Comparison of ENCODE assay signal across 9 cellular contexts in the genomic region with DNA sequence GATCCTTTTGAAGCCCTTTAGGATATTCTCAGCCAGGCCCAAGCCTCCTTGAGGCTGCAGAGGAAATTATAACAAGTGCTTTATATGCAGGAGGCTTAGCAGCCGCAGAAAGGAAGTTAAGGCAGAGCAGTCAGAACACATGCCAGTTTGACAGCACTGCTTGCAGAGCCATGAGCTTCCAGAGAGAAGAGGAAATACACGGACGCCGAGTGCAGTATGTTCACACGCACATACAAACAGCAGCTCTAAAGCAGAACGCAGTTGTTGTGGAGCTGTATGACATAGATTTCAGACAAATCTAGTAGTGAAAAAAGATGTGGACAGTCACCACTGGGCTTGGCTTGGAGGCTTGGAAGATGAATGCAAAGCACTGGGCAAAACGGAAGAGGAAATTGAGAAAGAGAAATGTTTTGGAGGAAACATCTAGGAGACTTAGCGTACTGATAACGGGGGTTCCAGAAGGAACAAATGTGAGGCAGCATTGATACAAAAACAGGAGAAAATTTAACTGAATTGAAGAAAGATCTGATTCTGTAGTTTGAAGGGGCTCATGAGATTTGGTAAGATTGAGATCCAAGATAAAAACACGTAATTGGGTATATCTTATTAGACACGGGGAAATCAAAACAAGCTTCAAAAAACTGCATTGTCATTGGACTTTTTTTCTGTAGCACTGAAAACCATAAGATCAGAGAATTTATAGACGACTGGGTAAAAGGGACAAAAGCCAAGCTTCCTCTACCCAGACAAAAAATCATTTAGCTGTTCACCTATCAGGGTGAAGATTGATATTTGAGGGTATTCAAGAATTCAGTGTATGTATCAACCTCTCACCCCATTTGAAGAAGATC. TPM values are rescaled to one million over a fixed set of nuclear protein-coding genes. Genes with fewer than 3 reads are reported as not detected.
DNase-seq lines count a peak whose midpoint lies in the region; ATAC-seq lines count a peak whose summit lies in the region.
"Had no signal": no experiment of that assay in that cellular context is flagged by ENCODE, and none has a peak within 500 bp of the region (broad histone marks: within the 10 kb centered on the region; RNA-seq: fewer than 3 reads in every experiment).

No MANE protein-coding gene starts in this region.

- no peaks in the 10 kb centered on the region for H3K9me3 Mint-ChIP-seq in naive B cell

- ATAC-seq in naive B cell (ENCODE audit: low read depth in 2 of 2), result peak in 1 of 2 donors; percentile 64
- no peak for ATAC-seq in GM18873 (IDR thresholded peaks at IDR 0.05; ENCODE audit: low FRiP score, unreplicated experiment)
- ATAC-seq in HG03521 (IDR thresholded peaks at IDR 0.05; ENCODE audit: unreplicated experiment), result no peak
- no peak for ATAC-seq in GM18861 (IDR thresholded peaks at IDR 0.05; ENCODE audit: unreplicated experiment)
- no peak for ATAC-seq in HG03025 (IDR thresholded peaks at IDR 0.05; ENCODE audit: low FRiP score, unreplicated experiment)

- H3K27ac Mint-ChIP-seq in naive B cell, result peak overlapping the region in 4 of 6 donors; percentile 6 to 82 (median 50)

- DNase-seq in GDM1 (lab: John Stamatoyannopoulos, UW) (peak; percentile 69), NOMO-1 (lab: John Stamatoyannopoulos, UW; ENCODE audit: unreplicated experiment in 2 of 2) (peak; percentile 94 to 100), naive B cell (peak; percentile 5)
- DNase-seq: cerebellar nuclear complex had no signal

- H3K4me1 Mint-ChIP-seq in naive B cell, result peaks cover 16 to 29% (median 21%) of the 10 kb centered on the region in 3 donors

- H3K27ac ChIP-seq in cingulate gyrus (ENCODE audit: low read depth, low read length), result peak overlapping the region; percentile 70

- H3K36me3 Mint-ChIP-seq in naive B cell, result peaks cover 24 to 34% of the 10 kb centered on the region in 2 donors

- peak overlapping the region in 2 of 8 donors; percentile 13 to 34 for H3K4me3 Mint-ChIP-seq in naive B cell

- H3K27me3 Mint-ChIP-seq in naive B cell, result no peaks in the 10 kb centered on the region

RNA-seq across cellular contexts. Expression of gene ROPN1L, which starts 19.6 kb away (rescaled TPM):
- under 1 TPM in 2 of 6 donors, not detected in 4; 0.58 to 0.70 TPM for polyA plus RNA-seq in naive B cell (ENCODE audit: low read depth in 6 of 6)

Comparison
In these comparisons a context has a peak if more than half of its experiments do, and no peak if none do; other contexts are left out.
1. DNase-seq: peak in every context shown above with its lines; median percentile 97 in NOMO-1; 69 in GDM1; 5 in naive B cell.